24 cellular contexts compared by ENCODE assay signal in genomic region chr2:177668617-177669016, GRCh38.
"Had no signal": no experiment of that assay in that cellular context is flagged by ENCODE, and none has a peak within 500 bp of the region (broad histone marks: within the 10 kb centered on the region; RNA-seq: fewer than 3 reads in every experiment).

No MANE protein-coding gene starts in this region.

- H3K27ac Mint-ChIP-seq: stimulated activated memory B cell treated with anti-CD40 and anti-IgM and Interleukin-4, amounts not matched to agents 10 μg/mL and 1 μg/mL and 100 μg/mL, for 72 hours; stimulated activated naive B cell treated with anti-CD40 and anti-IgM and Interleukin-4, amounts not matched to agents 10 μg/mL and 1 μg/mL and 100 μg/mL, for 72 hours; stimulated activated naive CD8-positive, alpha-beta T cell treated with anti-CD3 and anti-CD28 coated beads, Interleukin-15, amount 100 ng/mL, for 72 hours; stimulated activated naive CD8-positive, alpha-beta T cell treated with anti-CD3 and anti-CD28 coated beads, Interleukin-15, Interleukin-2, amounts not matched to agents 100 ng/mL and 50 ng/mL, for 24 hours; type B pancreatic cell had no signal

- H3K27me3 Mint-ChIP-seq: stimulated activated memory B cell treated with anti-CD40 and anti-IgM and Interleukin-4, amounts not matched to agents 10 μg/mL and 1 μg/mL and 100 μg/mL, for 72 hours; stimulated activated naive CD8-positive, alpha-beta T cell treated with anti-CD3 and anti-CD28 coated beads, Interleukin-15, amount 100 ng/mL, for 72 hours had no signal

- DNase-seq: stimulated activated CD4-positive, alpha-beta T cell treated with anti-CD3 and anti-CD28 coated beads, Interleukin-2, amount 100 ng/mL, for 48 hours; stimulated activated CD4-positive, alpha-beta T cell treated with anti-CD3 and anti-CD28 coated beads, Interleukin-4, amount 100 ng/mL, for 1 hour; stimulated activated CD4-positive, alpha-beta T cell treated with anti-CD3 and anti-CD28 coated beads, Interleukin-4, amount 100 ng/mL, for 24 hours; stimulated activated CD4-positive, alpha-beta T cell treated with anti-CD3 and anti-CD28 coated beads, Interleukin-4, amount 100 ng/mL, for 4 hours; stimulated activated CD8-positive, alpha-beta memory T cell treated with anti-CD3 and anti-CD28 coated beads, Interleukin-4, amount 100 ng/mL, for 48 hours; stimulated activated naive B cell treated with anti-CD40 and anti-IgM and Interleukin-4, amounts not matched to agents 10 μg/mL and 1 μg/mL and 100 μg/mL, for 72 hours; stimulated activated naive CD4-positive, alpha-beta T cell; stimulated activated naive CD4-positive, alpha-beta T cell treated with Interleukin-2 at 50 U/mL for 16 hours; stimulated activated naive CD8-positive, alpha-beta T cell treated with anti-CD3 and anti-CD28 coated beads, Interleukin-15, amount 100 ng/mL, for 72 hours; stimulated activated naive CD8-positive, alpha-beta T cell treated with anti-CD3 and anti-CD28 coated beads, Interleukin-15, Interleukin-2, amounts not matched to agents 100 U/mL and 50 U/mL, for 24 hours; stomach; substantia nigra; testis; thyroid gland; tibial artery; transverse colon; trophoblast cell; upper lobe of left lung; upper lobe of right lung; uterus had no signal

- H3K9me3 Mint-ChIP-seq: stimulated activated memory B cell treated with anti-CD40 and anti-IgM and Interleukin-4, amounts not matched to agents 10 μg/mL and 1 μg/mL and 100 μg/mL, for 72 hours; stimulated activated naive B cell treated with anti-CD40 and anti-IgM and Interleukin-4, amounts not matched to agents 10 μg/mL and 1 μg/mL and 100 μg/mL, for 72 hours; stimulated activated naive CD8-positive, alpha-beta T cell treated with anti-CD3 and anti-CD28 coated beads, Interleukin-15, amount 100 ng/mL, for 72 hours; stimulated activated naive CD8-positive, alpha-beta T cell treated with anti-CD3 and anti-CD28 coated beads, Interleukin-15, Interleukin-2, amounts not matched to agents 100 ng/mL and 50 ng/mL, for 24 hours had no signal

- H3K4me3 Mint-ChIP-seq: stimulated activated memory B cell treated with anti-CD40 and anti-IgM and Interleukin-4, amounts not matched to agents 10 μg/mL and 1 μg/mL and 100 μg/mL, for 72 hours; stimulated activated naive B cell treated with anti-CD40 and anti-IgM and Interleukin-4, amounts not matched to agents 10 μg/mL and 1 μg/mL and 100 μg/mL, for 72 hours; stimulated activated naive CD8-positive, alpha-beta T cell treated with anti-CD3 and anti-CD28 coated beads, Interleukin-15, amount 100 ng/mL, for 72 hours; stimulated activated naive CD8-positive, alpha-beta T cell treated with anti-CD3 and anti-CD28 coated beads, Interleukin-15, Interleukin-2, amounts not matched to agents 100 ng/mL and 50 ng/mL, for 24 hours; type B pancreatic cell had no signal

- H3K36me3 Mint-ChIP-seq: stimulated activated memory B cell treated with anti-CD40 and anti-IgM and Interleukin-4, amounts not matched to agents 10 μg/mL and 1 μg/mL and 100 μg/mL, for 72 hours; stimulated activated naive B cell treated with anti-CD40 and anti-IgM and Interleukin-4, amounts not matched to agents 10 μg/mL and 1 μg/mL and 100 μg/mL, for 72 hours had no signal

- ATAC-seq: stimulated activated memory B cell treated with anti-CD40 and anti-IgM and Interleukin-4, amounts not matched to agents 10 μg/mL and 1 μg/mL and 100 μg/mL, for 72 hours; stimulated activated naive B cell treated with anti-CD40 and anti-IgM and Interleukin-4, amounts not matched to agents 10 μg/mL and 1 μg/mL and 100 μg/mL, for 72 hours; stimulated activated naive CD8-positive, alpha-beta T cell treated with anti-CD3 and anti-CD28 coated beads, Interleukin-15, amount 100 ng/mL, for 72 hours; stimulated activated naive CD8-positive, alpha-beta T cell treated with anti-CD3 and anti-CD28 coated beads, Interleukin-15, Interleukin-2, amounts not matched to agents 100 U/mL and 50 U/mL, for 24 hours; upper lobe of right lung had no signal

- FAIRE-seq: urothelium cell line had no signal
